In genomic region chr2:122519806-122520205, GRCh38 we compare ENCODE assay signal across 15 cellular contexts.
DNase-seq lines count a peak whose midpoint lies in the region; ATAC-seq and TF ChIP-seq lines count a peak whose summit lies in the region.
"Had no signal": no experiment of that assay in that cellular context is flagged by ENCODE, and none has a peak within 500 bp of the region (broad histone marks: within the 10 kb centered on the region; RNA-seq: fewer than 3 reads in every experiment).

No MANE protein-coding gene starts in this region.

- H3K4me3 Mint-ChIP-seq in Caco-2 (ENCODE audit: unreplicated experiment) (no peak overlapping the region), endodermal cell (no peak overlapping the region)
- no peak overlapping the region for H3K4me3 Mint-ChIP-seq in stimulated activated naive CD8-positive, alpha-beta T cell treated with anti-CD3 and anti-CD28 coated beads, Interleukin-15, amount 100 ng/mL, for 72 hours
- H3K4me3 Mint-ChIP-seq: CD8-positive, alpha-beta T cell had no signal

- no peak overlapping the region for H3K23ac ChIP-seq in neuronal stem cell (ENCODE audit: low read depth, low read length, poor library complexity)

- H3K4me1 Mint-ChIP-seq in Caco-2 (ENCODE audit: low read depth, unreplicated experiment) (no peaks in the 10 kb centered on the region), endodermal cell (peaks cover 23% of the 10 kb centered on the region)
- no peaks in the 10 kb centered on the region for H3K4me1 Mint-ChIP-seq in stimulated activated naive CD8-positive, alpha-beta T cell treated with anti-CD3 and anti-CD28 coated beads, Interleukin-15, amount 100 ng/mL, for 72 hours

- no peak overlapping the region for H2BK120ac ChIP-seq in neuronal stem cell (ENCODE audit: low read depth, low read length)

- peaks cover 17% of the 10 kb centered on the region for H3K9me3 Mint-ChIP-seq in Caco-2 (ENCODE audit: unreplicated experiment)
- H3K9me3 Mint-ChIP-seq in endodermal cell, result peaks cover 9% of the 10 kb centered on the region
- H3K9me3 Mint-ChIP-seq in stimulated activated naive CD8-positive, alpha-beta T cell treated with anti-CD3 and anti-CD28 coated beads, Interleukin-15, amount 100 ng/mL, for 72 hours, result peaks cover 0 to 4% of the 10 kb centered on the region in 2 donors

- no peak for TF ChIP-seq EP300 in suprapubic skin (IDR thresholded peaks at IDR 0.05)

- no peak overlapping the region for H3K4me2 ChIP-seq in neuronal stem cell (ENCODE audit: insufficient read depth, low read length, poor library complexity, severe bottlenecking)
- H3K4me2 ChIP-seq: BLaER1 had no signal

- ATAC-seq in GM18861 (IDR thresholded peaks at IDR 0.05; ENCODE audit: unreplicated experiment), result no peak
- ATAC-seq in stimulated activated naive CD8-positive, alpha-beta T cell treated with anti-CD3 and anti-CD28 coated beads, Interleukin-15, amount 100 ng/mL, for 72 hours, result no peak
- ATAC-seq: CD8-positive, alpha-beta T cell; SK-N-SH treated with all-trans-retinoic acid at 6 μM for 48 hours had no signal

- H3K36me3 ChIP-seq in Caco-2 (ENCODE audit: control insufficient read depth, insufficient read depth, low read length) (no peaks in the 10 kb centered on the region), endodermal cell (ENCODE audit: control insufficient read depth, insufficient read depth, low read length) (no peaks in the 10 kb centered on the region), neuronal stem cell (replicated peaks in 1 of 2; ENCODE audit: control insufficient read depth in 2 of 2, insufficient read depth in 2 of 2, low read length in 2 of 2) (no peaks in the 10 kb centered on the region), suprapubic skin (no peaks in the 10 kb centered on the region)
- H3K36me3 ChIP-seq: BLaER1, MG63, Peyer's patch had no signal

- H3K27me3 Mint-ChIP-seq in Caco-2 (ENCODE audit: insufficient read depth, unreplicated experiment) (no peaks in the 10 kb centered on the region), endodermal cell (ENCODE audit: insufficient read depth) (no peaks in the 10 kb centered on the region)
- H3K27me3 Mint-ChIP-seq in stimulated activated naive CD8-positive, alpha-beta T cell treated with anti-CD3 and anti-CD28 coated beads, Interleukin-15, amount 100 ng/mL, for 72 hours, result no peaks in the 10 kb centered on the region

- in situ Hi-C loops in KBM-7 (cut with MboI; ENCODE audit: low pct_unique_long_range_greater_than_20kb, low sequenced_read_pairs), result no loop called here

- H3K4me3 ChIP-seq in Caco-2 (ENCODE audit: low read depth, low read length) (no peak overlapping the region), endodermal cell (ENCODE audit: low read length) (peak overlapping the region; percentile 60), neuronal stem cell (ENCODE audit: low read length in 2 of 2) (no peak overlapping the region), suprapubic skin (no peak overlapping the region)
- H3K4me3 ChIP-seq: BLaER1, MG63, Peyer's patch had no signal

- DNase-seq in Caco-2 (peak; percentile 68 to 70), KBM-7 (peak; percentile 28), endodermal cell (no peak), neuronal stem cell (ENCODE audit: low spot score) (no peak), suprapubic skin (ENCODE audit: low spot score in 2 of 2) (no peak)
- DNase-seq in stimulated activated naive CD8-positive, alpha-beta T cell treated with anti-CD3 and anti-CD28 coated beads, Interleukin-15, amount 100 ng/mL, for 72 hours, result no peak
- DNase-seq: CD8-positive, alpha-beta T cell; GDM1; MG63; NCI-H187; NK-92 treated with Interleukin-12 subunit alpha and Interleukin-12 subunit beta, amount 100 ng/mL, for 24 hours; Peyer's patch had no signal

- no TSS peak for BruUV-seq in Caco-2 (replicated peaks; lab: Mats Ljungman, UMichigan)

- H3K9ac ChIP-seq in endodermal cell (ENCODE audit: extremely low read depth, low read length, poor library complexity, severe bottlenecking), result no peak overlapping the region
- no peak overlapping the region for H3K9ac ChIP-seq in neuronal stem cell (ENCODE audit: low read depth, low read length, poor library complexity)
- H3K9ac ChIP-seq: BLaER1 had no signal

- no peak overlapping the region for H2AK5ac ChIP-seq in neuronal stem cell (ENCODE audit: low read depth, low read length)

- CTCF ChIA-PET in Caco-2 (lab: Charles Lee), result no interaction called here

- H3K9me3 ChIP-seq in Caco-2, result peaks cover 15% of the 10 kb centered on the region
- peaks cover 34% of the 10 kb centered on the region for H3K9me3 ChIP-seq in endodermal cell (ENCODE audit: control insufficient read depth, low read length)
- peaks cover 0 to 2% of the 10 kb centered on the region in 2 donors for H3K9me3 ChIP-seq in neuronal stem cell (replicated peaks in 1 of 2; ENCODE audit: control insufficient read depth in 2 of 2, insufficient read depth in 1 of 2, low read depth in 1 of 2, low read length in 2 of 2)
- H3K9me3 ChIP-seq in suprapubic skin, result no peaks in the 10 kb centered on the region
- H3K9me3 ChIP-seq: BLaER1, MG63, Peyer's patch had no signal

- TF ChIP-seq CTCF in Caco-2 (IDR thresholded peaks at IDR 0.05; ENCODE audit: insufficient read depth in 1 of 2, low read depth in 1 of 2, low read length in 1 of 2, severe bottlenecking in 1 of 2, unreplicated experiment in 1 of 2) (no peak), endodermal cell (conservative IDR thresholded peaks at IDR 0.05) (no peak), suprapubic skin (IDR thresholded peaks at IDR 0.05) (no peak)

- no peaks in the 10 kb centered on the region for H3K79me1 ChIP-seq in neuronal stem cell (ENCODE audit: low read depth, low read length)

- H3K36me3 Mint-ChIP-seq in Caco-2 (ENCODE audit: insufficient read depth, unreplicated experiment) (no peaks in the 10 kb centered on the region), endodermal cell (ENCODE audit: low read depth) (no peaks in the 10 kb centered on the region)
- H3K36me3 Mint-ChIP-seq: CD8-positive, alpha-beta T cell had no signal

- POLR2A ChIA-PET in Caco-2 (lab: Charles Lee), result no interaction called here

- no peak overlapping the region for H2BK12ac ChIP-seq in neuronal stem cell (ENCODE audit: low read length)

- peak overlapping the region; percentile 33 for H2AFZ ChIP-seq in neuronal stem cell (ENCODE audit: low read length)

- no peak overlapping the region for H4K8ac ChIP-seq in neuronal stem cell (ENCODE audit: low read depth, low read length)

- intact Hi-C loops in Caco-2 (cut with micrococcal nuclease; ENCODE audit: unreplicated experiment), result loop anchor here (10.0 kb wide), 1 partner anchor 105 kb away; no protein-coding TSS in a partner anchor

- H3K27ac ChIP-seq in endodermal cell (ENCODE audit: low read depth, low read length) (no peak overlapping the region), neuronal stem cell (replicated peaks; ENCODE audit: low read length) (no peak overlapping the region), suprapubic skin (no peak overlapping the region)
- H3K27ac ChIP-seq: BLaER1, Peyer's patch had no signal

- H3K27ac Mint-ChIP-seq in Caco-2 (ENCODE audit: unreplicated experiment) (no peak overlapping the region), endodermal cell (no peak overlapping the region)
- peak overlapping the region in 1 of 2 donors; percentile 92 for H3K27ac Mint-ChIP-seq in stimulated activated naive CD8-positive, alpha-beta T cell treated with anti-CD3 and anti-CD28 coated beads, Interleukin-15, amount 100 ng/mL, for 72 hours
- H3K27ac Mint-ChIP-seq: CD8-positive, alpha-beta T cell had no signal

- H3K4me1 ChIP-seq in Caco-2 (peaks cover 14% of the 10 kb centered on the region), endodermal cell (ENCODE audit: control insufficient read depth, insufficient read depth, low read length) (peaks cover 6% of the 10 kb centered on the region), neuronal stem cell (ENCODE audit: control insufficient read depth in 2 of 2, insufficient read depth in 1 of 2, low read depth in 1 of 2, low read length in 2 of 2) (peaks cover 1 to 10% of the 10 kb centered on the region in 2 donors), suprapubic skin (no peaks in the 10 kb centered on the region)
- H3K4me1 ChIP-seq: Peyer's patch had no signal

- H3K18ac ChIP-seq in neuronal stem cell (ENCODE audit: low read length), result no peak overlapping the region

- no peak overlapping the region for H2BK5ac ChIP-seq in neuronal stem cell (ENCODE audit: low read length)

- WGBS in endodermal cell (ENCODE audit: insufficient coverage in 1 of 2, insufficient read length in 1 of 2), 2 experiments, result 89% methylated on average over 1 of the region's 1 CpG; no CpG with 5 or more reads in 1 of the 2 experiments
- WGBS in neuronal stem cell (ENCODE audit: extremely low coverage in 2 of 2, insufficient read length in 2 of 2, insufficient replicate concordance in 1 of 2), 2 donors, result no CpG with 5 or more reads among the region's 1 CpG
- WGBS in suprapubic skin, result 100% methylated on average over 1 of the region's 1 CpG

- H4K91ac ChIP-seq in neuronal stem cell (ENCODE audit: low read depth, low read length, poor library complexity), result no peak overlapping the region

- H3K27me3 ChIP-seq in Caco-2 (replicated peaks; ENCODE audit: control insufficient read depth, insufficient read depth, low read length) (no peaks in the 10 kb centered on the region), endodermal cell (ENCODE audit: control insufficient read depth, insufficient read depth, low read length, poor library complexity, severe bottlenecking) (no peaks in the 10 kb centered on the region), neuronal stem cell (ENCODE audit: control insufficient read depth in 3 of 3, insufficient read depth in 3 of 3, low read depth in 1 of 3, low read length in 3 of 3) (no peaks in the 10 kb centered on the region), suprapubic skin (no peaks in the 10 kb centered on the region)
- H3K27me3 ChIP-seq: BLaER1, MG63, Peyer's patch had no signal

- no peak overlapping the region for H3K4ac ChIP-seq in neuronal stem cell (ENCODE audit: low read length)

- H3K14ac ChIP-seq in neuronal stem cell (ENCODE audit: low read length), result no peak overlapping the region

- no peak for TF ChIP-seq POLR2A in suprapubic skin (IDR thresholded peaks at IDR 0.05)

- H2BK15ac ChIP-seq in neuronal stem cell (ENCODE audit: low read length), result no peak overlapping the region

Comparison
In these comparisons a context has a peak if more than half of its experiments do, and no peak if none do; other contexts are left out.
1. DNase-seq: peak in Caco-2 (2 of 2) and KBM-7 (single experiment); none in endodermal cell (single experiment), neuronal stem cell (single experiment), suprapubic skin (0 of 2) and stimulated activated naive CD8-positive, alpha-beta T cell treated with anti-CD3 and anti-CD28 coated beads, Interleukin-15, amount 100 ng/mL, for 72 hours (0 of 2).